7 cellular contexts compared by ENCODE assay signal in the genomic region with DNA sequence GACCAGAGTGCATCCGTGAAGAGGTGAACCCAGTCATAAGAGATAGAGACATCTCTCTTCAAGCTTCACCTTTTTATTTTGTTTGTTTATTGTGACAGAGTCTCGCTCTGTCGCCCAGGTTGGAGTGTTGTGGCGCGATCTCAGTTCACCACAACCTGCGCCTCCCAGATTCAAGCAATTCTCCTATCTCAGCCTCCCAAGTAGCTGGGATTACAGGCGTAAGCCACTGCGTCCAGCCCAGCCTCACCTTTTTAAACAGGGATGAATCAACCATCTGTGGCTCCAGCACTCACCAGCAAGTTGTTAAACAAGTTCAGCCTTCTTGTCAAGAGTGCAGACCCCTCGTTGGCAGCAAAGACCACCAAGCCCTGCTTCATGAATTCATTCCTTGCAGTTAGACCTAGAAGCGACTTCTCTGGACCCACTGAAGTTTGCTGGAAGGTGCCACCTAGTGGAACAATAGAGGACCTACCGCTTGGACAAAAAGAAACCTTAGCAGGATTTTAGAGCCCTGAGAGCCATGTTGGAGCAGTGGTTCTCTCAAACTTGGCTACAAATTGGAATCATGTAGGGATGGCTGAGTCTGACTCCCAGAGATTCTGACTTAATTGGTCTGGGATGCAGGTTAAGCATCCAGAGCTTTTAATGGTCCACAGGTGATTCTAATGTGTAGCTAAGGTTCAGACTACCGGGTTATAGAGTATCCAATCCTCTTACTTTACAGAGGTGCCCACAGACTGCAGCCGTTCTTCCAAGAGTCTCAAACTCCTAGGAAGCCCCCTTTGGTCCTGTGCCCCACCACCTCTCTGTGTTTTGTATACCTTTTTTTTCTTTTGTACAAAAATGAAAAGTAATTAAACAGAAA. TPM values are rescaled to one million over a fixed set of nuclear protein-coding genes. Genes with fewer than 3 reads are reported as not detected.
A peak's percentile ranks its signal among the peaks of the same experiment; 100 is the strongest.
DNase-seq lines count a peak whose midpoint lies in the region; ATAC-seq, FAIRE-seq and TF ChIP-seq lines count a peak whose summit lies in the region.

No MANE protein-coding gene starts in this region.

- intact Hi-C loops in ovary (cut with DNase I) = loop anchor here in 3 of 4 donors (10.0 kb wide), 3 partner anchors 95 to 225 kb away; no protein-coding TSS in a partner anchor

- no peaks in the 10 kb centered on the region for H3K27me3 ChIP-seq in ovary

- 58 to 66% (median 59%) methylated on average over 13 of the region's 13 CpGs for WGBS in ovary, 3 donors

- H3K27me3 Mint-ChIP-seq in activated CD4-positive, alpha-beta T cell treated with anti-CD3 and anti-CD28 coated beads, Interleukin-2, amount 10 ng/mL, durations not matched to agents 7 days and 5 days = peaks cover 11% of the 10 kb centered on the region

- H3K4me3 ChIP-seq in fibroblast of villous mesenchyme (ENCODE audit: low read depth, low read length) (no peak overlapping the region), ovary (no peak overlapping the region)

- H3K27ac ChIP-seq in ovary = no peak overlapping the region

- TF ChIP-seq EP300 in ovary (IDR thresholded peaks at IDR 0.05) = no peak

- H3K9me3 ChIP-seq in ovary = no peaks in the 10 kb centered on the region

- FAIRE-seq in GM19239 (lab: Jason Lieb, UNC) = peak; percentile 91

- H3K4me1 ChIP-seq in ovary (ENCODE audit: insufficient read depth) = no peaks in the 10 kb centered on the region

- H3K27ac Mint-ChIP-seq in activated CD4-positive, alpha-beta T cell treated with anti-CD3 and anti-CD28 coated beads, Interleukin-2, amount 10 ng/mL, durations not matched to agents 7 days and 5 days = no peak overlapping the region

- TF ChIP-seq POLR2A in ovary (IDR thresholded peaks at IDR 0.05) = no peak

- POLR2A ChIA-PET in activated CD4-positive, alpha-beta T cell treated with anti-CD3 and anti-CD28 coated beads, Interleukin-2, amount 10 ng/mL, durations not matched to agents 7 days and 5 days (lab: Charles Lee) = interaction anchor here (0.7 to 1.0 kb wide), 2 partner anchors 10 to 17 kb away, joined by 3 to 6 read pairs; a partner anchor contains a TSS

- no peaks in the 10 kb centered on the region for H3K36me3 ChIP-seq in ovary

- TF ChIP-seq CTCF in fibroblast of villous mesenchyme (IDR thresholded peaks at IDR 0.05; ENCODE audit: insufficient read depth, low read depth, low read length) = peak; percentile 91
- peak; percentile 26 to 50 (median 38) for TF ChIP-seq CTCF in ovary (IDR thresholded peaks at IDR 0.05)

- DNase-seq in DMS79 treated with DMSO at 0.1 percent for 48 hours (lab: John Stamatoyannopoulos, UW) (peak; percentile 60), GM19239 (ENCODE audit: insufficient read length, low spot score) (no peak), NCI-H2196 treated with DMSO at 0.1 percent for 48 hours (lab: John Stamatoyannopoulos, UW; ENCODE audit: unreplicated experiment) (peak; percentile 77), fibroblast of villous mesenchyme (ENCODE audit: low read depth) (peak; percentile 65), ovary (no peak)
- peak; percentile 53 for DNase-seq in activated CD4-positive, alpha-beta T cell treated with anti-CD3 and anti-CD28 coated beads, Interleukin-2, amount 10 ng/mL, durations not matched to agents 7 days and 5 days

- no peaks in the 10 kb centered on the region for H3K36me3 Mint-ChIP-seq in activated CD4-positive, alpha-beta T cell treated with anti-CD3 and anti-CD28 coated beads, Interleukin-2, amount 10 ng/mL, durations not matched to agents 7 days and 5 days (ENCODE audit: low read depth)

- H3K9me3 Mint-ChIP-seq in activated CD4-positive, alpha-beta T cell treated with anti-CD3 and anti-CD28 coated beads, Interleukin-2, amount 10 ng/mL, durations not matched to agents 7 days and 5 days = no peaks in the 10 kb centered on the region

- ATAC-seq in HG03139 (IDR thresholded peaks at IDR 0.05; ENCODE audit: unreplicated experiment) = peak; percentile 70

- CTCF ChIA-PET in activated CD4-positive, alpha-beta T cell treated with anti-CD3 and anti-CD28 coated beads, Interleukin-2, amount 10 ng/mL, durations not matched to agents 7 days and 5 days (lab: Charles Lee) = interaction anchor here (0.6 to 4.0 kb wide), 8 partner anchors 9 to 111 kb away, joined by 3 to 33 read pairs (median 4); a partner anchor contains a TSS

- no peak overlapping the region for H3K4me3 Mint-ChIP-seq in activated CD4-positive, alpha-beta T cell treated with anti-CD3 and anti-CD28 coated beads, Interleukin-2, amount 10 ng/mL, durations not matched to agents 7 days and 5 days

- H3K4me1 Mint-ChIP-seq in activated CD4-positive, alpha-beta T cell treated with anti-CD3 and anti-CD28 coated beads, Interleukin-2, amount 10 ng/mL, durations not matched to agents 7 days and 5 days = peaks cover 26% of the 10 kb centered on the region

RNA-seq across cellular contexts. Expression of a gene that starts 10.5 kb away (rescaled TPM):
- total RNA-seq in activated CD4-positive, alpha-beta T cell treated with anti-CD3 and anti-CD28 coated beads, Interleukin-2, amount 10 ng/mL, durations not matched to agents 7 days and 5 days = 10 to 100 TPM; 44.2 to 47.2 TPM
- total RNA-seq in fibroblast of villous mesenchyme (40.6 and 57.7 TPM in 2 replicates), ovary (100 to 1,000 TPM in 3 of 7 donors, 10 to 100 TPM in 4; 37.2 to 119 (median 88.7) TPM)
- polyA plus RNA-seq in ovary = 100 to 1,000 TPM in 1 of 2 donors, 10 to 100 TPM in 1; 34.5 to 206 TPM

Comparison
In these comparisons a context has a peak if more than half of its experiments do, and no peak if none do; other contexts are left out.
1. DNase-seq: peak in DMS79 treated with DMSO at 0.1 percent for 48 hours (single experiment), NCI-H2196 treated with DMSO at 0.1 percent for 48 hours (single experiment), activated CD4-positive, alpha-beta T cell treated with anti-CD3 and anti-CD28 coated beads, Interleukin-2, amount 10 ng/mL, durations not matched to agents 7 days and 5 days (single experiment) and fibroblast of villous mesenchyme (single experiment); none in GM19239 (single experiment) and ovary (0 of 5).